1 cellular context compared by ENCODE assay signal in the genomic region with DNA sequence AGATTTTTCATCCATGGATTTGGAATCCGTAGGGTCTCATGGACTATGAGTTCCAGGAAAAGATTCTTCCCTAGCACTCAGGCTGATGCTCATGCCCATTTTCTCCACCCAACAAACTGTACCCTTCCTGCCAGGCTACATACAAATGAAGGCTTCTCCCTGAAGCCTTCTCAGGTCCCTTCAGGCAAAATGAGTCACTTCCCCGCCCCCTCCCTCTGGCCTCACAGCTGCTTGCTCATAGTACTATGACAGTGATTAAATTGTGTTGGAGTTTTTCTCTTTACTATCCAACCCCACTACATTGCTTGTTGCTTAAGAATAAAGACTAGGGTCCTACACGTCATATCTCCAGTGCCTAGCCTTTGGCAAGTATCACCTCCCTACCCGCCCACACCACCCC.
TF ChIP-seq lines count a peak whose summit lies in the region.

No MANE protein-coding gene starts in this region.

TF ChIP-seq in K562, 482 proteins besides CTCF, POLR2A, EP300 and RAD21 (continued from another document and continues in another):
- TF ChIP-seq, protein P1, sequence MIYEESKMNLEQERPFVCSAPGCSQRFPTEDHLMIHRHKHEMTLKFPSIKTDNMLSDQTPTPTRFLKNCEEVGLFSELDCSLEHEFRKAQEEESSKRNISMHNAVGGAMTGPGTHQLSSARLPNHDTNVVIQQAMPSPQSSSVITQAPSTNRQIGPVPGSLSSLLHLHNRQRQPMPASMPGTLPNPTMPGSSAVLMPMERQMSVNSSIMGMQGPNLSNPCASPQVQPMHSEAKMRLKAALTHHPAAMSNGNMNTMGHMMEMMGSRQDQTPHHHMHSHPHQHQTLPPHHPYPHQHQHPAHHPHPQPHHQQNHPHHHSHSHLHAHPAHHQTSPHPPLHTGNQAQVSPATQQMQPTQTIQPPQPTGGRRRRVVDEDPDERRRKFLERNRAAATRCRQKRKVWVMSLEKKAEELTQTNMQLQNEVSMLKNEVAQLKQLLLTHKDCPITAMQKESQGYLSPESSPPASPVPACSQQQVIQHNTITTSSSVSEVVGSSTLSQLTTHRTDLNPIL (CRISPR knock-in tag; IDR thresholded peaks at IDR 0.05) = no peak
- TF ChIP-seq NR1H2 (CRISPR knock-in tag; IDR thresholded peaks at IDR 0.05) (no peak), CSDE1 (IDR thresholded peaks at IDR 0.05) (no peak), JUND (IDR thresholded peaks at IDR 0.05; ENCODE audit: borderline replicate concordance, low read depth, low read length) (peak; percentile 84), JUND (tag; IDR thresholded peaks at IDR 0.05; ENCODE audit: borderline replicate concordance, low read depth, low read length) (peak; percentile 72; the same call in 1 of the 3 replicates), KLF16 (IDR thresholded peaks at IDR 0.05) (no peak), DMBX1 (CRISPR knock-in tag; IDR thresholded peaks at IDR 0.05; ENCODE audit: borderline replicate concordance) (no peak), DPF2 (IDR thresholded peaks at IDR 0.05) (peak; percentile 61), ARID1B (IDR thresholded peaks at IDR 0.05) (peak; percentile 43; the same call in 1 of the 2 replicates), EGR1 (conservative IDR thresholded peaks at IDR 0.05) (peak; percentile 72), TBP (optimal IDR thresholded peaks at IDR 0.05; ENCODE audit: low read depth, low read length) (no peak), ARID2 (IDR thresholded peaks at IDR 0.05) (no peak), ZNF79 (CRISPR knock-in tag; IDR thresholded peaks at IDR 0.05; ENCODE audit: low read depth) (no peak), SMARCA4 (IDR thresholded peaks at IDR 0.05) (peak; percentile 35; the same call in 1 of the 2 replicates), E2F3 (CRISPR knock-in tag; IDR thresholded peaks at IDR 0.05) (no peak), ZNF239 (CRISPR knock-in tag; IDR thresholded peaks at IDR 0.05) (no peak), ZNF586 (CRISPR knock-in tag; conservative IDR thresholded peaks at IDR 0.05) (no peak), ZKSCAN8 (CRISPR knock-in tag; IDR thresholded peaks at IDR 0.05) (no peak), FIP1L1 (IDR thresholded peaks at IDR 0.05; ENCODE audit: low read depth, low read length, poor library complexity, severe bottlenecking) (no peak), BDP1 (IDR thresholded peaks at IDR 0.05; ENCODE audit: insufficient read depth, insufficient read length) (no peak), MXI1 (IDR thresholded peaks at IDR 0.05; ENCODE audit: low read depth, low read length) (no peak), ARHGAP35 (IDR thresholded peaks at IDR 0.05; ENCODE audit: partially characterized antibody) (no peak), CHCHD3 (CRISPR knock-in tag; IDR thresholded peaks at IDR 0.05) (no peak), MAFG (tag; conservative IDR thresholded peaks at IDR 0.05) (no peak), JUNB (CRISPR knock-in tag; conservative IDR thresholded peaks at IDR 0.05) (no peak), NFYB (IDR thresholded peaks at IDR 0.05; ENCODE audit: extremely low read depth, insufficient read length) (no peak), GABPB2 (CRISPR knock-in tag; conservative IDR thresholded peaks at IDR 0.05) (no peak), TAL1 (IDR thresholded peaks at IDR 0.05) (no peak), TCF3 (CRISPR knock-in tag; IDR thresholded peaks at IDR 0.05) (no peak), SMARCE1 (IDR thresholded peaks at IDR 0.05) (peak; percentile 51; the same call in 1 of the 2 replicates), HDAC3 (IDR thresholded peaks at IDR 0.05; ENCODE audit: borderline replicate concordance, partially characterized antibody) (no peak), BRD9 (IDR thresholded peaks at IDR 0.05; ENCODE audit: low read depth, partially characterized antibody) (no peak), ELF1 (tag; IDR thresholded peaks at IDR 0.05) (no peak), RFX7 (CRISPR knock-in tag; IDR thresholded peaks at IDR 0.05) (no peak)
- TF ChIP-seq, protein P2, sequence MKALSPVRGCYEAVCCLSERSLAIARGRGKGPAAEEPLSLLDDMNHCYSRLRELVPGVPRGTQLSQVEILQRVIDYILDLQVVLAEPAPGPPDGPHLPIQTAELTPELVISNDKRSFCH (CRISPR knock-in tag; IDR thresholded peaks at IDR 0.05) = no peak
- TF ChIP-seq, protein P2 (tag; IDR thresholded peaks at IDR 0.05) = no peak
- TF ChIP-seq, protein P3, sequence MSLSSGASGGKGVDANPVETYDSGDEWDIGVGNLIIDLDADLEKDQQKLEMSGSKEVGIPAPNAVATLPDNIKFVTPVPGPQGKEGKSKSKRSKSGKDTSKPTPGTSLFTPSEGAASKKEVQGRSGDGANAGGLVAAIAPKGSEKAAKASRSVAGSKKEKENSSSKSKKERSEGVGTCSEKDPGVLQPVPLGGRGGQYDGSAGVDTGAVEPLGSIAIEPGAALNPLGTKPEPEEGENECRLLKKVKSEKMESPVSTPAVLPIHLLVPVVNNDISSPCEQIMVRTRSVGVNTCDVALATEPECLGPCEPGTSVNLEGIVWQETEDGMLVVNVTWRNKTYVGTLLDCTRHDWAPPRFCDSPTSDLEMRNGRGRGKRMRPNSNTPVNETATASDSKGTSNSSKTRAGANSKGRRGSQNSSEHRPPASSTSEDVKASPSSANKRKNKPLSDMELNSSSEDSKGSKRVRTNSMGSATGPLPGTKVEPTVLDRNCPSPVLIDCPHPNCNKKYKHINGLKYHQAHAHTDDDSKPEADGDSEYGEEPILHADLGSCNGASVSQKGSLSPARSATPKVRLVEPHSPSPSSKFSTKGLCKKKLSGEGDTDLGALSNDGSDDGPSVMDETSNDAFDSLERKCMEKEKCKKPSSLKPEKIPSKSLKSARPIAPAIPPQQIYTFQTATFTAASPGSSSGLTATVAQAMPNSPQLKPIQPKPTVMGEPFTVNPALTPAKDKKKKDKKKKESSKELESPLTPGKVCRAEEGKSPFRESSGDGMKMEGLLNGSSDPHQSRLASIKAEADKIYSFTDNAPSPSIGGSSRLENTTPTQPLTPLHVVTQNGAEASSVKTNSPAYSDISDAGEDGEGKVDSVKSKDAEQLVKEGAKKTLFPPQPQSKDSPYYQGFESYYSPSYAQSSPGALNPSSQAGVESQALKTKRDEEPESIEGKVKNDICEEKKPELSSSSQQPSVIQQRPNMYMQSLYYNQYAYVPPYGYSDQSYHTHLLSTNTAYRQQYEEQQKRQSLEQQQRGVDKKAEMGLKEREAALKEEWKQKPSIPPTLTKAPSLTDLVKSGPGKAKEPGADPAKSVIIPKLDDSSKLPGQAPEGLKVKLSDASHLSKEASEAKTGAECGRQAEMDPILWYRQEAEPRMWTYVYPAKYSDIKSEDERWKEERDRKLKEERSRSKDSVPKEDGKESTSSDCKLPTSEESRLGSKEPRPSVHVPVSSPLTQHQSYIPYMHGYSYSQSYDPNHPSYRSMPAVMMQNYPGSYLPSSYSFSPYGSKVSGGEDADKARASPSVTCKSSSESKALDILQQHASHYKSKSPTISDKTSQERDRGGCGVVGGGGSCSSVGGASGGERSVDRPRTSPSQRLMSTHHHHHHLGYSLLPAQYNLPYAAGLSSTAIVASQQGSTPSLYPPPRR (CRISPR knock-in tag; IDR thresholded peaks at IDR 0.05; ENCODE audit: borderline replicate concordance) = no peak
- TF ChIP-seq, protein P4, sequence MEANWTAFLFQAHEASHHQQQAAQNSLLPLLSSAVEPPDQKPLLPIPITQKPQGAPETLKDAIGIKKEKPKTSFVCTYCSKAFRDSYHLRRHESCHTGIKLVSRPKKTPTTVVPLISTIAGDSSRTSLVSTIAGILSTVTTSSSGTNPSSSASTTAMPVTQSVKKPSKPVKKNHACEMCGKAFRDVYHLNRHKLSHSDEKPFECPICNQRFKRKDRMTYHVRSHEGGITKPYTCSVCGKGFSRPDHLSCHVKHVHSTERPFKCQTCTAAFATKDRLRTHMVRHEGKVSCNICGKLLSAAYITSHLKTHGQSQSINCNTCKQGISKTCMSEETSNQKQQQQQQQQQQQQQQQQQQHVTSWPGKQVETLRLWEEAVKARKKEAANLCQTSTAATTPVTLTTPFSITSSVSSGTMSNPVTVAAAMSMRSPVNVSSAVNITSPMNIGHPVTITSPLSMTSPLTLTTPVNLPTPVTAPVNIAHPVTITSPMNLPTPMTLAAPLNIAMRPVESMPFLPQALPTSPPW (CRISPR knock-in tag; IDR thresholded peaks at IDR 0.05) = peak; percentile 47; the same call in 1 of the 2 replicates
- TF ChIP-seq, protein P5, sequence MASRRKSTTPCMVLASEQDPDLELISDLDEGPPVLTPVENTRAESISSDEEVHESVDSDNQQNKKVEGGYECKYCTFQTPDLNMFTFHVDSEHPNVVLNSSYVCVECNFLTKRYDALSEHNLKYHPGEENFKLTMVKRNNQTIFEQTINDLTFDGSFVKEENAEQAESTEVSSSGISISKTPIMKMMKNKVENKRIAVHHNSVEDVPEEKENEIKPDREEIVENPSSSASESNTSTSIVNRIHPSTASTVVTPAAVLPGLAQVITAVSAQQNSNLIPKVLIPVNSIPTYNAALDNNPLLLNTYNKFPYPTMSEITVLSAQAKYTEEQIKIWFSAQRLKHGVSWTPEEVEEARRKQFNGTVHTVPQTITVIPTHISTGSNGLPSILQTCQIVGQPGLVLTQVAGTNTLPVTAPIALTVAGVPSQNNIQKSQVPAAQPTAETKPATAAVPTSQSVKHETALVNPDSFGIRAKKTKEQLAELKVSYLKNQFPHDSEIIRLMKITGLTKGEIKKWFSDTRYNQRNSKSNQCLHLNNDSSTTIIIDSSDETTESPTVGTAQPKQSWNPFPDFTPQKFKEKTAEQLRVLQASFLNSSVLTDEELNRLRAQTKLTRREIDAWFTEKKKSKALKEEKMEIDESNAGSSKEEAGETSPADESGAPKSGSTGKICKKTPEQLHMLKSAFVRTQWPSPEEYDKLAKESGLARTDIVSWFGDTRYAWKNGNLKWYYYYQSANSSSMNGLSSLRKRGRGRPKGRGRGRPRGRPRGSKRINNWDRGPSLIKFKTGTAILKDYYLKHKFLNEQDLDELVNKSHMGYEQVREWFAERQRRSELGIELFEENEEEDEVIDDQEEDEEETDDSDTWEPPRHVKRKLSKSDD (conservative IDR thresholded peaks at IDR 0.05; ENCODE audit: low read length) = no peak
- TF ChIP-seq, protein P6, sequence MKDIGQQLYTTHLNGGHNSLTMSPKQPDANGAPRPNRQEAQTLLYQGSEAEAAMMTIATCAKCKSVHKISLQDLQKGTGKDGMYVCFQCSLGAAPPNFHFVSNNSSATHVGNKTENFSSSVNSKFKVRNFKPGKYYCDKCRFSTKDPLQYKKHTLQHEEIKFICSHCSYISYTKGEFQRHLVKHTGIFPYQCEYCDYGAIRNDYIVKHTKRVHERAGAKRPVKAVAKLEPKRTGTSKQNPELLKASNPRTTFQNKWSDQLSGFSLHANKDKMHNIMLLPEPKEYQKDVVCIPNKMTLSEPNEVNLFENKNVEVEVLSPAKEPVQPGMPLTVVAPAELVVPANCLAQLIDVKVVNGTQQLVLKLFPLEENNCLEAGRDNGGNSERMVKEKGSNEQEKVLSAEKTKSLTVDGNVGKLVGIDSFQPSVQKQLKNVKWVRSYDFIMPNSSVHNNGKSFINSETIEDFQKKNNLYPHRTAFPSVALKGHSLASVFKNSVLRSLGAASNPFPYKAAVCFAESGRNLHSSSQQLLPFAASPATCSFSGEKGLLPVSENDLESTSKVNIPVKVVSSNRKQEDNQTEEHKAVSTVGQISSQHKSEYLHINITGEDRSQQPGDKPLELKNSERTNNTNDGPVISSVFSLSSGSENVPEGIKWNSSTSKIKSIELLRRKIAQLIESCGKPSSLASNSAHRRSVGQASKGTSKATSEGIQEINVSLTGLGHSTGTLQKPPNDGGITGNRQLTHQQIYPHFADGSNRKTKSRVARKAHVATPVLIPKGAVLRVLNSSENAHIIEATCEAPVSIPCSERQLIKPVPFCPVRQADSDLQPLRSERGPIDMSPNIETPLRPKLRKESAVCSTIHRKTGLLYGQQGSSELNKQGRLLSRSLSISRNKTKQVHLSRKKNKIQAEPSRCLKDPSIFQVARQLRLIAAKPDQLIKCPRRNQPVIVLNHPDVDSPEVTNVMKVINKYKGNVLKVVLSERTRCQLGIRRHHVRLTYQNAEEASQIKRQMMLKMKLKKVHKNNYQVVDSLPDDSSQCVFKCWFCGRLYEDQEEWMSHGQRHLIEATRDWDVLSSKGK (CRISPR knock-in tag; IDR thresholded peaks at IDR 0.05) = no peak
- TF ChIP-seq, protein P7, sequence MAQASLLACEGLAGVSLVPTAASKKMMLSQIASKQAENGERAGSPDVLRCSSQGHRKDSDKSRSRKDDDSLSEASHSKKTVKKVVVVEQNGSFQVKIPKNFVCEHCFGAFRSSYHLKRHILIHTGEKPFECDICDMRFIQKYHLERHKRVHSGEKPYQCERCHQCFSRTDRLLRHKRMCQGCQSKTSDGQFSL (CRISPR knock-in tag; IDR thresholded peaks at IDR 0.05) = no peak
- TF ChIP-seq, protein P7 (tag; IDR thresholded peaks at IDR 0.05) = no peak
- TF ChIP-seq, protein P8, sequence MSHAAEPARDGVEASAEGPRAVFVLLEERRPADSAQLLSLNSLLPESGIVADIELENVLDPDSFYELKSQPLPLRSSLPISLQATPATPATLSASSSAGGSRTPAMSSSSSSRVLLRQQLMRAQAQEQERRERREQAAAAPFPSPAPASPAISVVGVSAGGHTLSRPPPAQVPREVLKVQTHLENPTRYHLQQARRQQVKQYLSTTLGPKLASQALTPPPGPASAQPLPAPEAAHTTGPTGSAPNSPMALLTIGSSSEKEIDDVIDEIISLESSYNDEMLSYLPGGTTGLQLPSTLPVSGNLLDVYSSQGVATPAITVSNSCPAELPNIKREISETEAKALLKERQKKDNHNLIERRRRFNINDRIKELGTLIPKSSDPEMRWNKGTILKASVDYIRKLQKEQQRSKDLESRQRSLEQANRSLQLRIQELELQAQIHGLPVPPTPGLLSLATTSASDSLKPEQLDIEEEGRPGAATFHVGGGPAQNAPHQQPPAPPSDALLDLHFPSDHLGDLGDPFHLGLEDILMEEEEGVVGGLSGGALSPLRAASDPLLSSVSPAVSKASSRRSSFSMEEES (CRISPR knock-in tag; IDR thresholded peaks at IDR 0.05) = no peak
- TF ChIP-seq, protein P9, sequence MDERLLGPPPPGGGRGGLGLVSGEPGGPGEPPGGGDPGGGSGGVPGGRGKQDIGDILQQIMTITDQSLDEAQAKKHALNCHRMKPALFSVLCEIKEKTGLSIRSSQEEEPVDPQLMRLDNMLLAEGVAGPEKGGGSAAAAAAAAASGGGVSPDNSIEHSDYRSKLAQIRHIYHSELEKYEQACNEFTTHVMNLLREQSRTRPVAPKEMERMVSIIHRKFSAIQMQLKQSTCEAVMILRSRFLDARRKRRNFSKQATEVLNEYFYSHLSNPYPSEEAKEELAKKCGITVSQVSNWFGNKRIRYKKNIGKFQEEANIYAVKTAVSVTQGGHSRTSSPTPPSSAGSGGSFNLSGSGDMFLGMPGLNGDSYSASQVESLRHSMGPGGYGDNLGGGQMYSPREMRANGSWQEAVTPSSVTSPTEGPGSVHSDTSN (CRISPR knock-in tag; IDR thresholded peaks at IDR 0.05; ENCODE audit: low read depth) = no peak
- TF ChIP-seq, protein P9 (tag; conservative IDR thresholded peaks at IDR 0.05; ENCODE audit: low read depth) = no peak
